ENCODE assay signal across 15 cellular contexts in genomic region chr5:91434348-91434747, GRCh38. TPM values are rescaled to one million over a fixed set of nuclear protein-coding genes. Genes with fewer than 3 reads are reported as not detected.
DNase-seq lines count a peak whose midpoint lies in the region; ATAC-seq and TF ChIP-seq lines count a peak whose summit lies in the region.
"Had no signal": no experiment of that assay in that cellular context is flagged by ENCODE, and none has a peak within 500 bp of the region (broad histone marks: within the 10 kb centered on the region; RNA-seq: fewer than 3 reads in every experiment).

No MANE protein-coding gene starts in this region.

- TF ChIP-seq CTCF in GM23338 (conservative IDR thresholded peaks at IDR 0.05; ENCODE audit: low read depth in 2 of 2) = no peak
- no peak for TF ChIP-seq CTCF in H9 (conservative IDR thresholded peaks at IDR 0.05)

- H4K20me1 ChIP-seq in GM23338 (replicated peaks; ENCODE audit: insufficient read depth) (no peaks in the 10 kb centered on the region), H9 (ENCODE audit: control insufficient read depth, insufficient read depth, insufficient read length) (no peaks in the 10 kb centered on the region)

- CTCF ChIA-PET in activated naive CD4-positive, alpha-beta T cell treated with anti-CD3 and anti-CD28 coated beads, Interleukin-2, amount 10 ng/mL, durations not matched to agents 7 days and 5 days (lab: Charles Lee) = interaction anchor here (1.0 kb wide), 1 partner anchor 15 kb away, joined by 3 read pairs; no protein-coding TSS in a partner anchor

- no peak overlapping the region for H2BK20ac ChIP-seq in H9 (ENCODE audit: low read depth, low read length, poor library complexity, severe bottlenecking)

- ATAC-seq in GM23338 (no peak), HG02970 (IDR thresholded peaks at IDR 0.05; ENCODE audit: low FRiP score, unreplicated experiment) (no peak)
- ATAC-seq in activated T-cell treated with anti-CD3 and anti-CD28 coated beads, Interleukin-2, amount 50 U/mL, for 4 hours = peak; percentile 48 to 55
- ATAC-seq: HepG2 had no signal

- no peak overlapping the region for H3K4me3 ChIP-seq in GM23338
- H3K4me3 ChIP-seq: ascending aorta had no signal

- no peak overlapping the region for H2BK120ac ChIP-seq in H9 (ENCODE audit: low read depth, low read length, poor library complexity, severe bottlenecking)

- no peak overlapping the region for H3K56ac ChIP-seq in H9 (ENCODE audit: insufficient read length, low read depth, low read length)

- H3K4ac ChIP-seq in H9 (ENCODE audit: low read depth, low read length) = no peak overlapping the region

- no peaks in the 10 kb centered on the region for H3K9me3 Mint-ChIP-seq in activated naive CD4-positive, alpha-beta T cell treated with anti-CD3 and anti-CD28 coated beads, Interleukin-2, amount 10 ng/mL, durations not matched to agents 7 days and 5 days
- 0 out of 3 replicates have a peak, but pooled peaks cover 3% of the 10 kb centered on the region for H3K9me3 Mint-ChIP-seq in GM23338
- peaks cover under 1% of the 10 kb centered on the region for H3K9me3 Mint-ChIP-seq in activated T-cell treated with anti-CD3 and anti-CD28 coated beads, Interleukin-2, amount 50 U/mL, for 4 hours
- H3K9me3 Mint-ChIP-seq in stimulated activated naive CD8-positive, alpha-beta T cell treated with anti-CD3 and anti-CD28 coated beads, Interleukin-15, Interleukin-2, amounts not matched to agents 100 ng/mL and 50 ng/mL, for 24 hours = peaks cover 5% of the 10 kb centered on the region
- H3K9me3 Mint-ChIP-seq in H9 = peaks cover 0 to 4% of the 10 kb centered on the region in 2 experiments; a peak in 2 of 5 replicates

- no peak overlapping the region for H3K14ac ChIP-seq in H9 (ENCODE audit: insufficient read depth, low read length)

- H3K4me1 ChIP-seq in GM23338 (ENCODE audit: insufficient read depth) = peaks cover 15% of the 10 kb centered on the region; the same call in 1 of the 2 replicates
- no peaks in the 10 kb centered on the region for H3K4me1 ChIP-seq in H9 (ENCODE audit: insufficient read depth, low read length)
- H3K4me1 ChIP-seq: ascending aorta, parathyroid adenoma had no signal

- H3K4me1 Mint-ChIP-seq in activated naive CD4-positive, alpha-beta T cell treated with anti-CD3 and anti-CD28 coated beads, Interleukin-2, amount 10 ng/mL, durations not matched to agents 7 days and 5 days = peaks cover 17% of the 10 kb centered on the region
- peaks cover 16% of the 10 kb centered on the region; the same call in 2 of the 3 replicates for H3K4me1 Mint-ChIP-seq in GM23338
- H3K4me1 Mint-ChIP-seq in activated T-cell treated with anti-CD3 and anti-CD28 coated beads, Interleukin-2, amount 50 U/mL, for 4 hours (ENCODE audit: low read depth) = peaks cover 32% of the 10 kb centered on the region
- H3K4me1 Mint-ChIP-seq in stimulated activated naive CD8-positive, alpha-beta T cell treated with anti-CD3 and anti-CD28 coated beads, Interleukin-15, Interleukin-2, amounts not matched to agents 100 ng/mL and 50 ng/mL, for 24 hours (ENCODE audit: low read depth) = peaks cover 32% of the 10 kb centered on the region
- H3K4me1 Mint-ChIP-seq in H9 = peaks cover 19 to 20% of the 10 kb centered on the region in 2 experiments

- H2AK5ac ChIP-seq in H9 (ENCODE audit: insufficient read length, low read length) = no peak overlapping the region

- H3K79me1 ChIP-seq in H9 (ENCODE audit: insufficient read depth, low read depth, low read length, poor library complexity, severe bottlenecking) = no peaks in the 10 kb centered on the region

- no peak overlapping the region for H3K18ac ChIP-seq in H9 (ENCODE audit: insufficient read length, low read depth, low read length)

- no peak overlapping the region for H4K91ac ChIP-seq in H9 (ENCODE audit: insufficient read length, low read depth, low read length)

- no peak overlapping the region for H2AFZ ChIP-seq in GM23338
- H2AFZ ChIP-seq in H9 (ENCODE audit: low read length) = no peak overlapping the region
- H2AFZ ChIP-seq: parathyroid adenoma had no signal

- no peak overlapping the region for H2BK5ac ChIP-seq in H9 (ENCODE audit: insufficient read length, low read length)

- no peaks in the 10 kb centered on the region for H3K36me3 Mint-ChIP-seq in activated naive CD4-positive, alpha-beta T cell treated with anti-CD3 and anti-CD28 coated beads, Interleukin-2, amount 10 ng/mL, durations not matched to agents 7 days and 5 days
- H3K36me3 Mint-ChIP-seq in GM23338 (ENCODE audit: low read depth) (no peaks in the 10 kb centered on the region), H9 (ENCODE audit: insufficient read depth in 1 of 3, low read depth in 3 of 3) (no peaks in the 10 kb centered on the region)
- H3K36me3 Mint-ChIP-seq in activated T-cell treated with anti-CD3 and anti-CD28 coated beads, Interleukin-2, amount 50 U/mL, for 4 hours (ENCODE audit: insufficient read depth) = peaks cover under 1% of the 10 kb centered on the region
- H3K36me3 Mint-ChIP-seq in stimulated activated naive CD8-positive, alpha-beta T cell treated with anti-CD3 and anti-CD28 coated beads, Interleukin-15, Interleukin-2, amounts not matched to agents 100 ng/mL and 50 ng/mL, for 24 hours (ENCODE audit: low read depth) = peaks cover 4% of the 10 kb centered on the region
- H3K36me3 Mint-ChIP-seq: memory B cell had no signal

- no peaks in the 10 kb centered on the region for H3K36me3 ChIP-seq in GM23338 (ENCODE audit: insufficient read depth)
- H3K36me3 ChIP-seq: ascending aorta had no signal

- no peak overlapping the region for H4K8ac ChIP-seq in H9 (replicated peaks; ENCODE audit: insufficient read length, low read depth, low read length)

- no peak overlapping the region for H3K9ac ChIP-seq in H9 (ENCODE audit: extremely low read depth, insufficient read length, low read length)
- H3K9ac ChIP-seq: parathyroid adenoma had no signal

- H2BK12ac ChIP-seq in H9 (ENCODE audit: insufficient read length, low read depth, low read length) = no peak overlapping the region

- H3T11ph ChIP-seq in H9 (ENCODE audit: low read length) = no peak overlapping the region

- no peaks in the 10 kb centered on the region for H3K9me2 ChIP-seq in GM23338 (ENCODE audit: insufficient read depth)

- H3K27me3 ChIP-seq in GM23338 (ENCODE audit: insufficient read depth) (no peaks in the 10 kb centered on the region), H9 (ENCODE audit: insufficient read depth, low read length) (no peaks in the 10 kb centered on the region)
- H3K27me3 ChIP-seq: ascending aorta had no signal

- H3K23me2 ChIP-seq in H9 (ENCODE audit: insufficient read length, low read depth, low read length, poor library complexity, severe bottlenecking) = no peaks in the 10 kb centered on the region

- no peak overlapping the region for H3K4me3 Mint-ChIP-seq in activated naive CD4-positive, alpha-beta T cell treated with anti-CD3 and anti-CD28 coated beads, Interleukin-2, amount 10 ng/mL, durations not matched to agents 7 days and 5 days
- H3K4me3 Mint-ChIP-seq in GM23338 (no peak overlapping the region), H9 (no peak overlapping the region)
- H3K4me3 Mint-ChIP-seq in activated T-cell treated with anti-CD3 and anti-CD28 coated beads, Interleukin-2, amount 50 U/mL, for 4 hours = peak overlapping the region; percentile 38
- H3K4me3 Mint-ChIP-seq in stimulated activated naive CD8-positive, alpha-beta T cell treated with anti-CD3 and anti-CD28 coated beads, Interleukin-15, Interleukin-2, amounts not matched to agents 100 ng/mL and 50 ng/mL, for 24 hours = no peak overlapping the region
- H3K4me3 Mint-ChIP-seq: memory B cell had no signal

- peak; percentile 5 for DNase-seq in activated naive CD4-positive, alpha-beta T cell treated with Interleukin-2 at 50 U/mL for 16 hours
- no peak for DNase-seq in activated naive CD4-positive, alpha-beta T cell treated with anti-CD3 and anti-CD28 coated beads, Interleukin-2, amount 10 ng/mL, durations not matched to agents 7 days and 5 days
- no peak for DNase-seq in GM23338 (ENCODE audit: low spot score)
- DNase-seq in activated T-cell treated with anti-CD3 and anti-CD28 coated beads, Interleukin-2, amount 50 U/mL, for 4 hours = no peak
- DNase-seq in ureter (ENCODE audit: low spot score) = no peak
- no peak for DNase-seq in H9
- DNase-seq: NCI-H1105 treated with DMSO at 0.1 percent for 48 hours; NCI-H524 treated with DMSO at 0.1 percent for 48 hours; stimulated activated CD4-positive, alpha-beta T cell treated with anti-CD3 and anti-CD28 coated beads, Interleukin-15, amount 100 ng/mL, for 24 hours had no signal

- H3K9me3 ChIP-seq in H9 (ENCODE audit: control insufficient read depth, low read depth, low read length) = no peaks in the 10 kb centered on the region
- H3K9me3 ChIP-seq: ascending aorta had no signal

- H3K27ac Mint-ChIP-seq in activated naive CD4-positive, alpha-beta T cell treated with anti-CD3 and anti-CD28 coated beads, Interleukin-2, amount 10 ng/mL, durations not matched to agents 7 days and 5 days = no peak overlapping the region
- no peak overlapping the region for H3K27ac Mint-ChIP-seq in GM23338
- peak overlapping the region; percentile 53 for H3K27ac Mint-ChIP-seq in stimulated activated naive CD8-positive, alpha-beta T cell treated with anti-CD3 and anti-CD28 coated beads, Interleukin-15, Interleukin-2, amounts not matched to agents 100 ng/mL and 50 ng/mL, for 24 hours
- H3K27ac Mint-ChIP-seq in H9 = no peak overlapping the region; a peak in 1 of 7 replicates
- H3K27ac Mint-ChIP-seq: memory B cell had no signal

- H3K4me2 ChIP-seq in GM23338 (0 out of 2 replicates have a peak overlapping the region, but pooled peaks have one; percentile 12), H9 (ENCODE audit: insufficient read depth, insufficient read length, low read length) (no peak overlapping the region)

- H3K27ac ChIP-seq in GM23338 (ENCODE audit: low read depth) (no peak overlapping the region), H9 (ENCODE audit: insufficient read length, low read depth, low read length) (no peak overlapping the region)
- H3K27ac ChIP-seq: ascending aorta, parathyroid adenoma had no signal

- no peaks in the 10 kb centered on the region for H3F3A ChIP-seq in GM23338 (replicated peaks; ENCODE audit: low read depth)

- no peak overlapping the region for H2BK15ac ChIP-seq in H9 (ENCODE audit: low read depth, low read length)

- no peak overlapping the region for H3K23ac ChIP-seq in H9 (ENCODE audit: insufficient read length, low read depth, low read length)

- H4K5ac ChIP-seq in H9 (ENCODE audit: insufficient read length, low read depth, low read length) = no peak overlapping the region

- H3K79me2 ChIP-seq in GM23338 (replicated peaks; ENCODE audit: insufficient read depth) (no peaks in the 10 kb centered on the region), H9 (ENCODE audit: insufficient read depth, low read length) (no peaks in the 10 kb centered on the region; the same call in 1 of the 2 replicates)
- H3K79me2 ChIP-seq: parathyroid adenoma had no signal

- H3K27me3 Mint-ChIP-seq in activated naive CD4-positive, alpha-beta T cell treated with anti-CD3 and anti-CD28 coated beads, Interleukin-2, amount 10 ng/mL, durations not matched to agents 7 days and 5 days = no peaks in the 10 kb centered on the region
- H3K27me3 Mint-ChIP-seq in GM23338 (ENCODE audit: insufficient read depth, low read depth, poor library complexity) = peaks cover 8% of the 10 kb centered on the region
- no peaks in the 10 kb centered on the region for H3K27me3 Mint-ChIP-seq in activated T-cell treated with anti-CD3 and anti-CD28 coated beads, Interleukin-2, amount 50 U/mL, for 4 hours (ENCODE audit: low read depth)
- no peaks in the 10 kb centered on the region for H3K27me3 Mint-ChIP-seq in stimulated activated naive CD8-positive, alpha-beta T cell treated with anti-CD3 and anti-CD28 coated beads, Interleukin-15, Interleukin-2, amounts not matched to agents 100 ng/mL and 50 ng/mL, for 24 hours
- no peaks in the 10 kb centered on the region for H3K27me3 Mint-ChIP-seq in H9 (ENCODE audit: low read depth)
- H3K27me3 Mint-ChIP-seq: memory B cell had no signal

RNA-seq across cellular contexts. Expression of gene ARRDC3, which starts 51.2 kb away (rescaled TPM):
- total RNA-seq in GM23338 (2014; rRNA removed; shearing (Covaris generic)) = 13.6 and 16.5 TPM in 2 replicates
- polyA plus RNA-seq in GM23338 (2016; fragmentation: Nextera tagmentation; extraction: Ambion mirVana) = 8.5 and 11.9 TPM in 2 replicates
- total RNA-seq in activated T-cell treated with anti-CD3 and anti-CD28 coated beads, Interleukin-2, amount 50 U/mL, for 4 hours = 10 to 100 TPM; 14.5 to 30.2 (median 24.1) TPM
- total RNA-seq in ureter (111 TPM), H9 (2021) (2.8 and 5.5 TPM in 2 replicates)

Comparison
In these comparisons a context has a peak if more than half of its experiments do, and no peak if none do; other contexts are left out.
1. ATAC-seq: peak in activated T-cell treated with anti-CD3 and anti-CD28 coated beads, Interleukin-2, amount 50 U/mL, for 4 hours (2 of 2); none in GM23338 (single experiment) and HG02970 (single experiment).